Comparison of ENCODE assay signal across 14 cellular contexts in the genomic region with DNA sequence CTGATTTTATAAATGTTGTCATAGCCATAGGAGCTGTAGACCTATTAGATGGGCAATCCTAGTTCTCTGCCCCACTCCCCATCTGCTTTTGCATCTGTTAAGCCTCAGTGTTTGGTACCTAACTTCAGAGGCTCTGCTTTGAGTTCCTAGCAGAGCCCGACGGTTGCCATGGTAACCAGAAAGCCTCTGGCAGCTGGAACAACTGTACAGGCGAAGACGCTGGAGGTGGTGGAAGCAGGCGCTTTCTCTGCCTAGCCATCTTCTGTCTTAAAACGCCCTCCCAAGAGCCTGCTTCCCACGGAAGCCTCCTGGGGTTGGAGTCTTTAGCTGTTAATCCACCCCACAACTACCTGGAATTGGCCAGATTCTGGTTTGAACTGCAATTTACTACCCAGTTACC. TPM values are rescaled to one million over a fixed set of nuclear protein-coding genes. Genes with fewer than 3 reads are reported as not detected.
DNase-seq lines count a peak whose midpoint lies in the region; TF ChIP-seq lines count a peak whose summit lies in the region.
"Had no signal": no experiment of that assay in that cellular context is flagged by ENCODE, and none has a peak within 500 bp of the region (broad histone marks: within the 10 kb centered on the region; RNA-seq: fewer than 3 reads in every experiment).

No MANE protein-coding gene starts in this region.

- H2AK5ac ChIP-seq in H9 (ENCODE audit: insufficient read length, low read length), result no peak overlapping the region

- no peak overlapping the region for H3K56ac ChIP-seq in H9 (ENCODE audit: insufficient read length, low read depth, low read length)

- H3K27ac ChIP-seq in H9 (ENCODE audit: insufficient read length, low read depth, low read length) (no peak overlapping the region), ovary (no peak overlapping the region), vagina (no peak overlapping the region)
- H3K27ac ChIP-seq: right atrium auricular region, suprapubic skin had no signal

- H3K14ac ChIP-seq in H9 (ENCODE audit: insufficient read depth, low read length), result no peak overlapping the region

- H3K4me3 Mint-ChIP-seq in H9, result peak overlapping the region; percentile 63 to 88
- peak overlapping the region; percentile 89 for H3K4me3 Mint-ChIP-seq in glutamatergic neuron (ENCODE audit: unreplicated experiment)
- H3K4me3 Mint-ChIP-seq: activated T-cell treated with anti-CD3 and anti-CD28 coated beads, Interleukin-2, amount 50 U/mL, for 24 hours had no signal

- no peak overlapping the region for H2BK120ac ChIP-seq in H9 (ENCODE audit: low read depth, low read length, poor library complexity, severe bottlenecking)

- H4K5ac ChIP-seq in H9 (ENCODE audit: insufficient read length, low read depth, low read length), result no peak overlapping the region

- no peaks in the 10 kb centered on the region; a peak in 1 of 7 replicates for H3K36me3 Mint-ChIP-seq in H9 (ENCODE audit: insufficient read depth in 1 of 3, low read depth in 3 of 3)
- H3K36me3 Mint-ChIP-seq in glutamatergic neuron (ENCODE audit: unreplicated experiment), result no peaks in the 10 kb centered on the region

- no peaks in the 10 kb centered on the region for H3K79me2 ChIP-seq in H9 (ENCODE audit: insufficient read depth, low read length)

- no peak overlapping the region for H2AFZ ChIP-seq in H9 (ENCODE audit: low read length)

- no peak overlapping the region for H3K27ac Mint-ChIP-seq in H9
- H3K27ac Mint-ChIP-seq in glutamatergic neuron (ENCODE audit: unreplicated experiment), result no peak overlapping the region
- H3K27ac Mint-ChIP-seq: activated T-cell treated with anti-CD3 and anti-CD28 coated beads, Interleukin-2, amount 50 U/mL, for 24 hours had no signal

- no peak overlapping the region for H2BK12ac ChIP-seq in H9 (ENCODE audit: insufficient read length, low read depth, low read length)

- H4K8ac ChIP-seq in H9 (replicated peaks; ENCODE audit: insufficient read length, low read depth, low read length), result no peak overlapping the region

- H3K18ac ChIP-seq in H9 (ENCODE audit: insufficient read length, low read depth, low read length), result no peak overlapping the region

- H3K4me1 ChIP-seq in H9 (ENCODE audit: insufficient read depth, low read length) (no peaks in the 10 kb centered on the region), ovary (ENCODE audit: insufficient read depth) (no peaks in the 10 kb centered on the region), vagina (no peaks in the 10 kb centered on the region)
- H3K4me1 ChIP-seq: right atrium auricular region had no signal

- no peak overlapping the region for H3T11ph ChIP-seq in H9 (ENCODE audit: low read length)

- H3K9ac ChIP-seq in H9 (ENCODE audit: extremely low read depth, insufficient read length, low read length), result no peak overlapping the region

- no peaks in the 10 kb centered on the region for H4K20me1 ChIP-seq in H9 (ENCODE audit: control insufficient read depth, insufficient read depth, insufficient read length)

- no peaks in the 10 kb centered on the region for H3K9me3 Mint-ChIP-seq in H9
- no peaks in the 10 kb centered on the region for H3K9me3 Mint-ChIP-seq in glutamatergic neuron (ENCODE audit: unreplicated experiment)

- peaks cover 7% of the 10 kb centered on the region for H3K23me2 ChIP-seq in H9 (ENCODE audit: insufficient read length, low read depth, low read length, poor library complexity, severe bottlenecking)

- H3K9me3 ChIP-seq in H9 (ENCODE audit: control insufficient read depth, low read depth, low read length) (no peaks in the 10 kb centered on the region), ovary (no peaks in the 10 kb centered on the region), vagina (no peaks in the 10 kb centered on the region)
- H3K9me3 ChIP-seq: right atrium auricular region, suprapubic skin had no signal

- no peak overlapping the region for H2BK15ac ChIP-seq in H9 (ENCODE audit: low read depth, low read length)

- no peak overlapping the region for H2BK20ac ChIP-seq in H9 (ENCODE audit: low read depth, low read length, poor library complexity, severe bottlenecking)

- intact Hi-C loops in ovary (cut with DNase I), result no loop called here
- intact Hi-C loops in vagina (cut with DNase I), result no loop called here

- no peaks in the 10 kb centered on the region for H3K36me3 ChIP-seq in ovary
- no peaks in the 10 kb centered on the region for H3K36me3 ChIP-seq in vagina
- H3K36me3 ChIP-seq: right atrium auricular region, suprapubic skin had no signal

- no peak overlapping the region for H2BK5ac ChIP-seq in H9 (ENCODE audit: insufficient read length, low read length)

- TF ChIP-seq POLR2A in ovary (IDR thresholded peaks at IDR 0.05), result no peak
- no peak for TF ChIP-seq POLR2A in vagina (IDR thresholded peaks at IDR 0.05)

- H3K4me3 ChIP-seq in ovary (no peak overlapping the region), vagina (no peak overlapping the region)
- H3K4me3 ChIP-seq: right atrium auricular region, suprapubic skin had no signal

- H4K91ac ChIP-seq in H9 (ENCODE audit: insufficient read length, low read depth, low read length), result no peak overlapping the region

- no CpG with 5 or more reads among the region's 7 CpGs for WGBS in H9 (ENCODE audit: extremely low coverage, insufficient read length, low lambda C conversion rate)
- WGBS in ovary, 3 donors, result 2 to 11% (median 3%) methylated on average over 7 of the region's 7 CpGs

- no peak overlapping the region for H3K23ac ChIP-seq in H9 (ENCODE audit: insufficient read length, low read depth, low read length)

- H3K4ac ChIP-seq in H9 (ENCODE audit: low read depth, low read length), result no peak overlapping the region

- H3K4me1 Mint-ChIP-seq in H9 (peaks cover 12 to 13% of the 10 kb centered on the region in 2 experiments), glutamatergic neuron (ENCODE audit: low read depth, unreplicated experiment) (peaks cover 10% of the 10 kb centered on the region)

- H3K4me2 ChIP-seq in H9 (ENCODE audit: insufficient read depth, insufficient read length, low read length), result peak overlapping the region; percentile 79

- TF ChIP-seq CTCF in H9 (conservative IDR thresholded peaks at IDR 0.05), result no peak
- no peak for TF ChIP-seq CTCF in glutamatergic neuron (IDR thresholded peaks at IDR 0.05; ENCODE audit: partially characterized antibody, unreplicated experiment)
- no peak for TF ChIP-seq CTCF in ovary (IDR thresholded peaks at IDR 0.05)
- TF ChIP-seq CTCF in vagina (IDR thresholded peaks at IDR 0.05), result no peak

- peak; percentile 65 for DNase-seq in H9
- DNase-seq in NCI-H510A treated with DMSO at 0.1 percent for 48 hours (lab: John Stamatoyannopoulos, UW), result peak; percentile 55
- peak; percentile 67 for DNase-seq in glutamatergic neuron
- peak; percentile 27 to 52 (median 40) for DNase-seq in ovary
- DNase-seq in NCI-H526 treated with DMSO at 0.1 percent for 48 hours (lab: John Stamatoyannopoulos, UW), result no peak
- no peak for DNase-seq in NCI-H446 (lab: John Stamatoyannopoulos, UW)
- no peak for DNase-seq in vagina (ENCODE audit: extremely low spot score in 2 of 2)
- DNase-seq: activated CD4-positive, CD25-positive, alpha-beta regulatory T cell; activated T-cell treated with anti-CD3 and anti-CD28 coated beads, Interleukin-2, amount 50 U/mL, for 24 hours; aorta; NCI-H2029; SHP77 had no signal

- H3K79me1 ChIP-seq in H9 (ENCODE audit: insufficient read depth, low read depth, low read length, poor library complexity, severe bottlenecking), result no peaks in the 10 kb centered on the region

- H3K27me3 ChIP-seq in H9 (ENCODE audit: insufficient read depth, low read length), result no peaks in the 10 kb centered on the region
- H3K27me3 ChIP-seq in ovary, result no peaks in the 10 kb centered on the region
- no peaks in the 10 kb centered on the region for H3K27me3 ChIP-seq in vagina
- H3K27me3 ChIP-seq: right atrium auricular region, suprapubic skin had no signal

- no peak for TF ChIP-seq EP300 in ovary (IDR thresholded peaks at IDR 0.05)

- H3K27me3 Mint-ChIP-seq in H9 (ENCODE audit: low read depth) (peaks cover 3% of the 10 kb centered on the region), glutamatergic neuron (ENCODE audit: unreplicated experiment) (no peaks in the 10 kb centered on the region)
- H3K27me3 Mint-ChIP-seq: activated T-cell treated with anti-CD3 and anti-CD28 coated beads, Interleukin-2, amount 50 U/mL, for 24 hours had no signal

RNA-seq across cellular contexts. Expression of gene GABRG1, which starts 0.9 kb away (rescaled TPM):
- 0.11 TPM in 2 replicates for total RNA-seq in H9 (2021)
- not detected for total RNA-seq in glutamatergic neuron (ENCODE audit: unreplicated experiment)
- total RNA-seq in ovary, result 1 to 10 TPM in 4 of 7 donors, under 1 TPM in 3; 0.13 to 5.1 (median 1.1) TPM
- under 1 TPM; 0.53 to 0.77 TPM for polyA plus RNA-seq in ovary
- total RNA-seq in vagina, result not detected
- total RNA-seq: right atrium auricular region, suprapubic skin had no signal
- polyA plus RNA-seq: aorta had no signal

Comparison
In these comparisons a context has a peak if more than half of its experiments do, and no peak if none do; other contexts are left out.
1. DNase-seq: peak in H9 (single experiment), NCI-H510A treated with DMSO at 0.1 percent for 48 hours (single experiment), glutamatergic neuron (single experiment) and ovary (5 of 5); none in NCI-H526 treated with DMSO at 0.1 percent for 48 hours (single experiment), NCI-H446 (0 of 2) and vagina (0 of 2).